ENCODE assay signal across 19 cellular contexts in genomic region chr10:119060107-119060506, GRCh38. TPM values are rescaled to one million over a fixed set of nuclear protein-coding genes. Genes with fewer than 3 reads are reported as not detected.
DNase-seq lines count a peak whose midpoint lies in the region; ATAC-seq and TF ChIP-seq lines count a peak whose summit lies in the region.
"Had no signal": no experiment of that assay in that cellular context is flagged by ENCODE, and none has a peak within 500 bp of the region (broad histone marks: within the 10 kb centered on the region; RNA-seq: fewer than 3 reads in every experiment).

No MANE protein-coding gene starts in this region.

- H3K9me3 Mint-ChIP-seq in activated T-cell treated with anti-CD3 and anti-CD28 coated beads, Interleukin-2, amount 50 U/mL, for 72 hours, result no peaks in the 10 kb centered on the region
- H3K9me3 Mint-ChIP-seq in activated T-cell treated with anti-CD3 and anti-CD28 coated beads, Interleukin-2, amount 50 U/mL, for 4 hours, result no peaks in the 10 kb centered on the region
- H3K9me3 Mint-ChIP-seq in progenitor cell of endocrine pancreas (ENCODE audit: low read depth), result no peaks in the 10 kb centered on the region
- H3K9me3 Mint-ChIP-seq: CD4-positive, CD25-positive, alpha-beta regulatory T cell; HFFc6 had no signal

- H3K4me1 Mint-ChIP-seq in activated T-cell treated with anti-CD3 and anti-CD28 coated beads, Interleukin-2, amount 50 U/mL, for 72 hours (ENCODE audit: low read depth), result peaks cover 18% of the 10 kb centered on the region
- H3K4me1 Mint-ChIP-seq in activated T-cell treated with anti-CD3 and anti-CD28 coated beads, Interleukin-2, amount 50 U/mL, for 4 hours (ENCODE audit: low read depth), result peaks cover 15% of the 10 kb centered on the region
- peaks cover 4% of the 10 kb centered on the region for H3K4me1 Mint-ChIP-seq in progenitor cell of endocrine pancreas (ENCODE audit: low read depth)

- intact Hi-C loops in heart right ventricle (cut with DNase I), result no loop called here

- H3K4me3 ChIP-seq in heart right ventricle, result no peak overlapping the region

- DNase-seq in activated T-cell treated with anti-CD3 and anti-CD28 coated beads, Interleukin-2, amount 50 U/mL, for 72 hours, result no peak
- DNase-seq in activated T-cell treated with anti-CD3 and anti-CD28 coated beads, Interleukin-2, amount 50 U/mL, for 4 hours, result no peak
- DNase-seq in D341Med (ENCODE audit: low spot score) (peak; percentile 24), progenitor cell of endocrine pancreas (ENCODE audit: low spot score, unreplicated experiment) (no peak), heart right ventricle (no peak)
- DNase-seq: ACHN; BE2C; C1 segment of cervical spinal cord; Caco-2; CD4-positive, CD25-positive, alpha-beta regulatory T cell; DMS153; DMS79; GDM1; GOT3; H7; HFFc6; IMR-90 had no signal

- H3K36me3 Mint-ChIP-seq in activated T-cell treated with anti-CD3 and anti-CD28 coated beads, Interleukin-2, amount 50 U/mL, for 72 hours (ENCODE audit: insufficient read depth in 2 of 2), result peaks cover 23 to 69% of the 10 kb centered on the region in 2 donors
- peaks cover 69% of the 10 kb centered on the region for H3K36me3 Mint-ChIP-seq in activated T-cell treated with anti-CD3 and anti-CD28 coated beads, Interleukin-2, amount 50 U/mL, for 4 hours (ENCODE audit: insufficient read depth)
- peaks cover 42% of the 10 kb centered on the region for H3K36me3 Mint-ChIP-seq in progenitor cell of endocrine pancreas (ENCODE audit: insufficient read depth)

- no peak for ATAC-seq in activated T-cell treated with anti-CD3 and anti-CD28 coated beads, Interleukin-2, amount 50 U/mL, for 72 hours (replicated peaks in 1 of 2)
- ATAC-seq in activated T-cell treated with anti-CD3 and anti-CD28 coated beads, Interleukin-2, amount 50 U/mL, for 4 hours, result no peak
- ATAC-seq in heart right ventricle, result no peak
- no peak for ATAC-seq in HG03097 (IDR thresholded peaks at IDR 0.05; ENCODE audit: low FRiP score, unreplicated experiment)
- ATAC-seq: HCT116 had no signal

- H3K27ac ChIP-seq in heart right ventricle, result no peak overlapping the region

- no peaks in the 10 kb centered on the region for H3K27me3 Mint-ChIP-seq in activated T-cell treated with anti-CD3 and anti-CD28 coated beads, Interleukin-2, amount 50 U/mL, for 72 hours (ENCODE audit: low read depth)
- no peaks in the 10 kb centered on the region for H3K27me3 Mint-ChIP-seq in activated T-cell treated with anti-CD3 and anti-CD28 coated beads, Interleukin-2, amount 50 U/mL, for 4 hours (ENCODE audit: low read depth)
- H3K27me3 Mint-ChIP-seq in progenitor cell of endocrine pancreas, result no peaks in the 10 kb centered on the region
- H3K27me3 Mint-ChIP-seq: CD4-positive, CD25-positive, alpha-beta regulatory T cell had no signal

- no peak overlapping the region for H3K4me3 Mint-ChIP-seq in activated T-cell treated with anti-CD3 and anti-CD28 coated beads, Interleukin-2, amount 50 U/mL, for 72 hours
- H3K4me3 Mint-ChIP-seq in activated T-cell treated with anti-CD3 and anti-CD28 coated beads, Interleukin-2, amount 50 U/mL, for 4 hours, result no peak overlapping the region
- no peak overlapping the region for H3K4me3 Mint-ChIP-seq in progenitor cell of endocrine pancreas (ENCODE audit: low read depth)
- H3K4me3 Mint-ChIP-seq: HFFc6 had no signal

- H3K9me3 ChIP-seq in heart right ventricle, result no peaks in the 10 kb centered on the region
- H3K9me3 ChIP-seq: BE2C, Caco-2 had no signal

- H3K4me1 ChIP-seq in heart right ventricle, result no peaks in the 10 kb centered on the region
- H3K4me1 ChIP-seq: BE2C, Caco-2 had no signal

- H3K27ac Mint-ChIP-seq in activated T-cell treated with anti-CD3 and anti-CD28 coated beads, Interleukin-2, amount 50 U/mL, for 72 hours, result peak overlapping the region; percentile 84
- H3K27ac Mint-ChIP-seq in progenitor cell of endocrine pancreas, result peak overlapping the region; percentile 7
- H3K27ac Mint-ChIP-seq: HFFc6 had no signal

- no peaks in the 10 kb centered on the region for H3K27me3 ChIP-seq in heart right ventricle
- H3K27me3 ChIP-seq: BE2C had no signal

- WGBS in heart right ventricle, 2 donors, result 93 to 97% methylated on average over 1 of the region's 1 CpG

- no peak for TF ChIP-seq CTCF in progenitor cell of endocrine pancreas (IDR thresholded peaks at IDR 0.05; ENCODE audit: unreplicated experiment)
- TF ChIP-seq CTCF in heart right ventricle (IDR thresholded peaks at IDR 0.05), result no peak

- H3K36me3 ChIP-seq in heart right ventricle, result peaks cover 0 to 100% (median 83%) of the 10 kb centered on the region in 9 donors

RNA-seq across cellular contexts. Expression of gene EIF3A, which starts 20.5 kb away (rescaled TPM):
- total RNA-seq in activated T-cell treated with anti-CD3 and anti-CD28 coated beads, Interleukin-2, amount 50 U/mL, for 72 hours, result 100 to 1,000 TPM; 160 to 164 TPM
- 100 to 1,000 TPM; 188 to 194 (median 194) TPM for total RNA-seq in activated T-cell treated with anti-CD3 and anti-CD28 coated beads, Interleukin-2, amount 50 U/mL, for 4 hours
- total RNA-seq in progenitor cell of endocrine pancreas, result 127 and 129 TPM in 2 replicates
- 100 to 1,000 TPM in 9 of 10 donors, 10 to 100 TPM in 1; 94.8 to 139 (median 126) TPM for total RNA-seq in heart right ventricle
- polyA plus RNA-seq in heart right ventricle, result 10 to 100 TPM; 46.9 to 47.3 TPM

RNA-seq across cellular contexts. Expression of gene NANOS1, which starts 30.6 kb away (rescaled TPM):
- total RNA-seq in activated T-cell treated with anti-CD3 and anti-CD28 coated beads, Interleukin-2, amount 50 U/mL, for 72 hours, result under 1 TPM; 0.31 to 0.37 TPM
- total RNA-seq in activated T-cell treated with anti-CD3 and anti-CD28 coated beads, Interleukin-2, amount 50 U/mL, for 4 hours, result under 1 TPM; 0.08 to 0.15 (median 0.11) TPM
- total RNA-seq in progenitor cell of endocrine pancreas, result 2.7 and 3.5 TPM in 2 replicates
- 10 to 100 TPM in 3 of 10 donors, 1 to 10 TPM in 7; 3.9 to 12.6 (median 7.3) TPM for total RNA-seq in heart right ventricle
- 10 to 100 TPM in 1 of 2 donors, 1 to 10 TPM in 1; 2.9 to 26.1 TPM for polyA plus RNA-seq in heart right ventricle
- polyA plus RNA-seq: CD4-positive, CD25-positive, alpha-beta regulatory T cell had no signal

RNA-seq across cellular contexts. Expression of gene DENND10, which starts 43.8 kb away (rescaled TPM):
- total RNA-seq in activated T-cell treated with anti-CD3 and anti-CD28 coated beads, Interleukin-2, amount 50 U/mL, for 72 hours, result 10 to 100 TPM; 39.4 to 41.3 TPM
- 10 to 100 TPM; 12.7 to 15.3 (median 13.8) TPM for total RNA-seq in activated T-cell treated with anti-CD3 and anti-CD28 coated beads, Interleukin-2, amount 50 U/mL, for 4 hours
- total RNA-seq in progenitor cell of endocrine pancreas, result 44.6 and 48.5 TPM in 2 replicates
- 10 to 100 TPM; 17.1 to 28.4 (median 23.4) TPM for total RNA-seq in heart right ventricle
- polyA plus RNA-seq in heart right ventricle, result 10 to 100 TPM; 10.7 to 13.6 TPM
